Comparison of ENCODE assay signal across 13 cellular contexts in genomic region chr12:58302487-58303011, GRCh38.
DNase-seq lines count a peak whose midpoint lies in the region; ATAC-seq and TF ChIP-seq lines count a peak whose summit lies in the region.
"Had no signal": no experiment of that assay in that cellular context is flagged by ENCODE, and none has a peak within 500 bp of the region (broad histone marks: within the 10 kb centered on the region; RNA-seq: fewer than 3 reads in every experiment).

No MANE protein-coding gene starts in this region.

- peak; percentile 25 for TF ChIP-seq EP300 in transverse colon (IDR thresholded peaks at IDR 0.05; ENCODE audit: low read depth)

- H3K4me1 ChIP-seq in transverse colon, result peaks cover 0 to 15% (median 5%) of the 10 kb centered on the region in 4 donors

- H3K9me3 ChIP-seq in transverse colon, result no peaks in the 10 kb centered on the region
- H3K9me3 ChIP-seq: thoracic aorta had no signal

- H3K27me3 ChIP-seq in transverse colon, result no peaks in the 10 kb centered on the region
- H3K27me3 ChIP-seq: brain microvascular endothelial cell had no signal

- H3K36me3 ChIP-seq in transverse colon, result no peaks in the 10 kb centered on the region
- H3K36me3 ChIP-seq: brain microvascular endothelial cell, thoracic aorta had no signal

- DNase-seq in NCI-H748 (lab: John Stamatoyannopoulos, UW; ENCODE audit: unreplicated experiment), result peak; percentile 57
- DNase-seq in NCI-H748 treated with DMSO at 0.1 percent for 48 hours (lab: John Stamatoyannopoulos, UW), result no peak
- peak; percentile 68 for DNase-seq in NCI-H774 (lab: John Stamatoyannopoulos, UW)
- peak; percentile 34 to 46 for DNase-seq in dermis microvascular lymphatic vessel endothelial cell (ENCODE audit: low read depth in 2 of 2)
- DNase-seq in transverse colon, result peak; percentile 17
- DNase-seq in GM13976 (ENCODE audit: low spot score), result no peak
- DNase-seq in middle frontal gyrus (ENCODE audit: extremely low spot score, low spot score), result no peak
- DNase-seq: activated CD4-positive, alpha-beta T cell treated with anti-CD3 and anti-CD28 coated beads for 1 hour; activated T-cell treated with anti-CD3 and anti-CD28 coated beads, Interleukin-2, amount 50 U/mL, for 48 hours; brain microvascular endothelial cell; DMS79 treated with DMSO at 0.1 percent for 48 hours had no signal

- peak overlapping the region in 2 of 4 donors; percentile 24 to 51 for H3K27ac ChIP-seq in transverse colon
- H3K27ac ChIP-seq: brain microvascular endothelial cell, thoracic aorta had no signal

- TF ChIP-seq POLR2A in transverse colon (IDR thresholded peaks at IDR 0.05), result no peak

- WGBS in transverse colon (ENCODE audit: low coverage in 1 of 2), 2 donors, result 22% methylated on average over 1 of the region's 1 CpG; no CpG with 5 or more reads in 1 of the 2 donors

- H3K4me3 ChIP-seq in transverse colon, result no peak overlapping the region
- H3K4me3 ChIP-seq: thoracic aorta had no signal

- in situ Hi-C loops in transverse colon (cut with MboI; ENCODE audit: low pct_ligation_motif_present in 1 of 4, low pct_unique_long_range_greater_than_20kb in 1 of 4, low sequenced_read_pairs in 3 of 4), result loop anchor here in 1 of 4 donors (25.0 kb wide), 1 partner anchor 315 kb away; no protein-coding TSS in a partner anchor
- in situ Hi-C loops in GM13976 (cut with MboI; ENCODE audit: low sequenced_read_pairs, unreplicated experiment), result no loop called here

- intact Hi-C loops in transverse colon (cut with DNase I; ENCODE audit: low total_unique reads), result no loop called here

- ATAC-seq in GM18861 (IDR thresholded peaks at IDR 0.05; ENCODE audit: unreplicated experiment), result no peak

- TF ChIP-seq CTCF in transverse colon (IDR thresholded peaks at IDR 0.05), result no peak
- no peak for TF ChIP-seq CTCF in GM13976 (IDR thresholded peaks at IDR 0.05; ENCODE audit: borderline replicate concordance, control extremely low read depth, extremely low read depth, insufficient read depth, missing control alignments)

Comparison
In these comparisons a context has a peak if more than half of its experiments do, and no peak if none do; other contexts are left out.
1. DNase-seq: peak in NCI-H748 (single experiment), NCI-H774 (single experiment), dermis microvascular lymphatic vessel endothelial cell (2 of 2) and transverse colon (single experiment); none in NCI-H748 treated with DMSO at 0.1 percent for 48 hours (single experiment), GM13976 (single experiment) and middle frontal gyrus (single experiment).